In the genomic region with DNA sequence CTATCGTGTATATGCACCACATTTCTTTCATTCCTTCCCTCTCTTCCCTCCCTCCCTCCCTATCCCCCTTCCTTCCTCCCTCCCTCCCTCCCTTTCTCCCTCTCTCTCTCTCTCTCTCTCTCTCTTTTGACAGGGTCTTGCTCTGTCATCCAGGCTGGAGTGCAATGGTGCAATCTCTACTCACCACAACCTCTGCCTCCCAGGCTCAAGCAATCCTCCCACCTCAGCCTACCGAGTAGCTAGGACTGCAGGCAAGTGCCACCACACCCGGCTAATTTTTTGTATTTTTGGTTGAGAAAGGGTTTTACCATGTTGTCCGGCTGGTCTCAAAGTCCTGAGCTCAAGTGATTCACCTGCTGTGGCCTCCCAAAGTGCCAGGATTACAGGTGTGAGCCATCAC, we compare ENCODE assay signal across 21 cellular contexts. TPM values are rescaled to one million over a fixed set of nuclear protein-coding genes. Genes with fewer than 3 reads are reported as not detected.
DNase-seq lines count a peak whose midpoint lies in the region; ATAC-seq and TF ChIP-seq lines count a peak whose summit lies in the region.
"Had no signal": no experiment of that assay in that cellular context is flagged by ENCODE, and none has a peak within 500 bp of the region (broad histone marks: within the 10 kb centered on the region; RNA-seq: fewer than 3 reads in every experiment).

No MANE protein-coding gene starts in this region.

- no peaks in the 10 kb centered on the region for H3K36me3 ChIP-seq in CD4-positive, CD25-positive, alpha-beta regulatory T cell (ENCODE audit: control insufficient read depth, insufficient read depth, low read length)
- H3K36me3 ChIP-seq in suprapubic skin: no peaks in the 10 kb centered on the region
- H3K36me3 ChIP-seq: BLaER1, left lung, prostate gland, SJCRH30 had no signal

- peaks cover 13% of the 10 kb centered on the region for H3K4me1 ChIP-seq in CD4-positive, CD25-positive, alpha-beta regulatory T cell (ENCODE audit: control insufficient read depth, insufficient read depth, low read length, poor library complexity, severe bottlenecking)
- H3K4me1 ChIP-seq in suprapubic skin: peaks cover 33% of the 10 kb centered on the region
- H3K4me1 ChIP-seq: prostate gland, SJCRH30 had no signal

- H3K4me3 Mint-ChIP-seq in T-helper 1 cell treated with Interleukin-12 subunit alpha and Interleukin-12 subunit beta and Interleukin-4 antibody, amounts not matched to agents 30 μg/mL and 1 μg/mL, for 36 hours: peak overlapping the region; percentile 84
- H3K4me3 Mint-ChIP-seq in CD4-positive, CD25-positive, alpha-beta regulatory T cell: peak overlapping the region; percentile 71 to 95 (median 81)
- peak overlapping the region; percentile 6 for H3K4me3 Mint-ChIP-seq in activated CD8-positive, alpha-beta T cell treated with anti-CD3 and anti-CD28 coated beads for 36 hours
- peak overlapping the region; percentile 60 to 96 (median 90) for H3K4me3 Mint-ChIP-seq in naive B cell

- intact Hi-C loops in activated CD8-positive, alpha-beta T cell treated with anti-CD3 and anti-CD28 coated beads for 36 hours (cut with micrococcal nuclease): no loop called here

- H3K9me3 Mint-ChIP-seq in T-helper 1 cell treated with Interleukin-12 subunit alpha and Interleukin-12 subunit beta and Interleukin-4 antibody, amounts not matched to agents 30 μg/mL and 1 μg/mL, for 36 hours: peaks cover 14% of the 10 kb centered on the region
- H3K9me3 Mint-ChIP-seq in CD4-positive, CD25-positive, alpha-beta regulatory T cell: peaks cover 0 to 12% (median 1%) of the 10 kb centered on the region in 7 donors
- H3K9me3 Mint-ChIP-seq in activated CD8-positive, alpha-beta T cell treated with anti-CD3 and anti-CD28 coated beads for 36 hours: peaks cover 13% of the 10 kb centered on the region
- peaks cover 0 to 10% (median 5%) of the 10 kb centered on the region in 7 donors for H3K9me3 Mint-ChIP-seq in naive B cell

- H3K27ac ChIP-seq in CD4-positive, CD25-positive, alpha-beta regulatory T cell (ENCODE audit: insufficient read depth, low read length, poor library complexity, severe bottlenecking): no peak overlapping the region
- no peak overlapping the region for H3K27ac ChIP-seq in suprapubic skin
- H3K27ac ChIP-seq: 22Rv1 had no signal

- H3K9me3 ChIP-seq in CD4-positive, CD25-positive, alpha-beta regulatory T cell (ENCODE audit: control insufficient read depth in 2 of 2, low read length in 2 of 2): peaks cover 9 to 15% of the 10 kb centered on the region in 2 experiments
- no peaks in the 10 kb centered on the region for H3K9me3 ChIP-seq in suprapubic skin
- H3K9me3 ChIP-seq: left lung, prostate gland had no signal

- CTCF ChIA-PET in activated CD8-positive, alpha-beta T cell treated with anti-CD3 and anti-CD28 coated beads for 36 hours (lab: Charles Lee): interaction anchor here (1.2 kb wide), 1 partner anchor 9 kb away, joined by 7 read pairs; no protein-coding TSS in a partner anchor

- 87% methylated on average over 4 of the region's 4 CpGs for WGBS in suprapubic skin

- H3K27ac Mint-ChIP-seq in T-helper 1 cell treated with Interleukin-12 subunit alpha and Interleukin-12 subunit beta and Interleukin-4 antibody, amounts not matched to agents 30 μg/mL and 1 μg/mL, for 36 hours: no peak overlapping the region
- H3K27ac Mint-ChIP-seq in CD4-positive, CD25-positive, alpha-beta regulatory T cell: peak overlapping the region in 1 of 3 donors; percentile 69
- no peak overlapping the region for H3K27ac Mint-ChIP-seq in activated CD8-positive, alpha-beta T cell treated with anti-CD3 and anti-CD28 coated beads for 36 hours
- H3K27ac Mint-ChIP-seq in naive B cell: no peak overlapping the region

- no peak for ATAC-seq in CD4-positive, CD25-positive, alpha-beta regulatory T cell (ENCODE audit: low read depth in 2 of 2)
- ATAC-seq in activated CD8-positive, alpha-beta T cell treated with anti-CD3 and anti-CD28 coated beads for 36 hours: no peak
- no peak for ATAC-seq in naive B cell (ENCODE audit: low read depth in 2 of 2)

- no peaks in the 10 kb centered on the region for H3K27me3 ChIP-seq in CD4-positive, CD25-positive, alpha-beta regulatory T cell (ENCODE audit: control insufficient read depth, insufficient read depth, low read length)
- H3K27me3 ChIP-seq in suprapubic skin: peaks cover 2% of the 10 kb centered on the region
- H3K27me3 ChIP-seq: BLaER1, SJCRH30 had no signal

- H3K4me3 ChIP-seq in CD4-positive, CD25-positive, alpha-beta regulatory T cell (ENCODE audit: low read depth, low read length): no peak overlapping the region
- H3K4me3 ChIP-seq in suprapubic skin: no peak overlapping the region

- peaks cover 26% of the 10 kb centered on the region for H3K27me3 Mint-ChIP-seq in T-helper 1 cell treated with Interleukin-12 subunit alpha and Interleukin-12 subunit beta and Interleukin-4 antibody, amounts not matched to agents 30 μg/mL and 1 μg/mL, for 36 hours (ENCODE audit: low read depth)
- H3K27me3 Mint-ChIP-seq in CD4-positive, CD25-positive, alpha-beta regulatory T cell: peaks cover 21% of the 10 kb centered on the region
- no peaks in the 10 kb centered on the region for H3K27me3 Mint-ChIP-seq in activated CD8-positive, alpha-beta T cell treated with anti-CD3 and anti-CD28 coated beads for 36 hours
- H3K27me3 Mint-ChIP-seq in naive B cell: peaks cover 8 to 17% (median 9%) of the 10 kb centered on the region in 3 donors

- no peak for TF ChIP-seq POLR2A in suprapubic skin (IDR thresholded peaks at IDR 0.05)

- peaks cover 14% of the 10 kb centered on the region for H3K4me1 Mint-ChIP-seq in T-helper 1 cell treated with Interleukin-12 subunit alpha and Interleukin-12 subunit beta and Interleukin-4 antibody, amounts not matched to agents 30 μg/mL and 1 μg/mL, for 36 hours (ENCODE audit: low read depth)
- peaks cover 4 to 25% (median 14%) of the 10 kb centered on the region in 4 donors for H3K4me1 Mint-ChIP-seq in CD4-positive, CD25-positive, alpha-beta regulatory T cell
- H3K4me1 Mint-ChIP-seq in activated CD8-positive, alpha-beta T cell treated with anti-CD3 and anti-CD28 coated beads for 36 hours (ENCODE audit: low read depth): peaks cover 16% of the 10 kb centered on the region
- H3K4me1 Mint-ChIP-seq in naive B cell: peaks cover 20 to 29% (median 21%) of the 10 kb centered on the region in 3 donors

- no peak for TF ChIP-seq CTCF in activated CD8-positive, alpha-beta T cell treated with anti-CD3 and anti-CD28 coated beads for 36 hours (IDR thresholded peaks at IDR 0.05)
- TF ChIP-seq CTCF in suprapubic skin (IDR thresholded peaks at IDR 0.05): no peak

- TF ChIP-seq EP300 in suprapubic skin (IDR thresholded peaks at IDR 0.05): no peak

- H3K36me3 Mint-ChIP-seq in T-helper 1 cell treated with Interleukin-12 subunit alpha and Interleukin-12 subunit beta and Interleukin-4 antibody, amounts not matched to agents 30 μg/mL and 1 μg/mL, for 36 hours (ENCODE audit: low read depth): peaks cover 4% of the 10 kb centered on the region
- peaks cover 10% of the 10 kb centered on the region for H3K36me3 Mint-ChIP-seq in CD4-positive, CD25-positive, alpha-beta regulatory T cell
- H3K36me3 Mint-ChIP-seq in activated CD8-positive, alpha-beta T cell treated with anti-CD3 and anti-CD28 coated beads for 36 hours (ENCODE audit: low read depth): no peaks in the 10 kb centered on the region
- no peaks in the 10 kb centered on the region for H3K36me3 Mint-ChIP-seq in naive B cell

- POLR2A ChIA-PET in activated CD8-positive, alpha-beta T cell treated with anti-CD3 and anti-CD28 coated beads for 36 hours (lab: Charles Lee): interaction anchor here (0.7 kb wide), 1 partner anchor 9 kb away, joined by 3 read pairs; a partner anchor contains a TSS

- DNase-seq in T-helper 1 cell (no peak), naive B cell (no peak), NCI-H2107 treated with DMSO at 0.1 percent for 48 hours (lab: John Stamatoyannopoulos, UW; ENCODE audit: unreplicated experiment) (no peak), suprapubic skin (ENCODE audit: low spot score in 2 of 2) (no peak)
- DNase-seq in CD4-positive, CD25-positive, alpha-beta regulatory T cell: no peak
- DNase-seq in activated CD8-positive, alpha-beta T cell treated with anti-CD3 and anti-CD28 coated beads for 36 hours: no peak
- DNase-seq in activated CD4-positive, CD25-positive, alpha-beta regulatory T cell (lab: John Stamatoyannopoulos, UW): no peak
- DNase-seq: activated CD4-positive, alpha-beta T cell treated with anti-CD3 and anti-CD28 coated beads, Interleukin-2, amount 50 U/mL, for 48 hours; activated naive CD4-positive, alpha-beta T cell treated with Interleukin-2 at 50 U/mL for 16 hours; left lung; NCI-H1048; NCI-H2081 treated with DMSO at 0.1 percent for 48 hours; NCI-H526; SJCRH30; small intestine; stimulated activated CD4-positive, alpha-beta T cell treated with anti-CD3 and anti-CD28 coated beads, Interleukin-4, amount 100 ng/mL, for 4 hours; stimulated activated CD8-positive, alpha-beta memory T cell treated with anti-CD3 and anti-CD28 coated beads, Interleukin-4, amount 100 ng/mL, for 48 hours had no signal

RNA-seq across cellular contexts. Expression of a gene that starts 1.1 kb away (rescaled TPM):
- 8.2 TPM for total RNA-seq in CD4-positive, CD25-positive, alpha-beta regulatory T cell
- 1 to 10 TPM; 2.4 to 2.9 (median 2.5) TPM for polyA plus RNA-seq in CD4-positive, CD25-positive, alpha-beta regulatory T cell
- 10 to 100 TPM; 16.6 to 16.9 TPM for total RNA-seq in activated CD8-positive, alpha-beta T cell treated with anti-CD3 and anti-CD28 coated beads for 36 hours
- 1 to 10 TPM; 2.0 to 8.5 (median 4.0) TPM for polyA plus RNA-seq in naive B cell (ENCODE audit: low read depth in 6 of 6)
- 10 to 100 TPM in 2 of 4 donors, 1 to 10 TPM in 2; 7.0 to 37.8 (median 10.3) TPM for total RNA-seq in suprapubic skin

RNA-seq across cellular contexts. Expression of a gene that starts 10.0 kb away (rescaled TPM):
- total RNA-seq in CD4-positive, CD25-positive, alpha-beta regulatory T cell: 4.7 TPM
- polyA plus RNA-seq in CD4-positive, CD25-positive, alpha-beta regulatory T cell: 1 to 10 TPM; 1.4 to 3.1 (median 2.0) TPM
- total RNA-seq in activated CD8-positive, alpha-beta T cell treated with anti-CD3 and anti-CD28 coated beads for 36 hours: 10 to 100 TPM; 12.8 to 14.3 TPM
- polyA plus RNA-seq in naive B cell (ENCODE audit: low read depth in 6 of 6): 1 to 10 TPM in 1 of 6 donors, under 1 TPM in 4, not detected in 1; 0.53 to 2.2 (median 0.78) TPM
- 1 to 10 TPM; 1.4 to 8.0 (median 5.5) TPM for total RNA-seq in suprapubic skin

Comparison
In these comparisons a context has a peak if more than half of its experiments do, and no peak if none do; other contexts are left out.
1. H3K4me3 Mint-ChIP-seq: peak in every context shown above with its lines; median percentile 90 in naive B cell; 84 in T-helper 1 cell treated with Interleukin-12 subunit alpha and Interleukin-12 subunit beta and Interleukin-4 antibody, amounts not matched to agents 30 μg/mL and 1 μg/mL, for 36 hours; 81 in CD4-positive, CD25-positive, alpha-beta regulatory T cell; 6 in activated CD8-positive, alpha-beta T cell treated with anti-CD3 and anti-CD28 coated beads for 36 hours.